Comparison of ENCODE assay signal across 21 cellular contexts in genomic region chr7:80372415-80372814, GRCh38.
DNase-seq lines count a peak whose midpoint lies in the region; ATAC-seq and TF ChIP-seq lines count a peak whose summit lies in the region.
"Had no signal": no experiment of that assay in that cellular context is flagged by ENCODE, and none has a peak within 500 bp of the region (broad histone marks: within the 10 kb centered on the region; RNA-seq: fewer than 3 reads in every experiment).

No MANE protein-coding gene starts in this region.

- no peaks in the 10 kb centered on the region for H3K9me3 ChIP-seq in ascending aorta
- no peaks in the 10 kb centered on the region for H3K9me3 ChIP-seq in CD4-positive, alpha-beta T cell (ENCODE audit: control insufficient read depth, low read length)

- H3K9me3 Mint-ChIP-seq in CD4-positive, alpha-beta T cell = peaks cover 2% of the 10 kb centered on the region
- H3K9me3 Mint-ChIP-seq: T-helper 1 cell treated with Interleukin-12 subunit alpha and Interleukin-12 subunit beta and Interleukin-4 antibody, amounts not matched to agents 30 μg/mL and 1 μg/mL, for 36 hours had no signal

- peaks cover 0 to 9% of the 10 kb centered on the region in 2 donors for H3K4me1 ChIP-seq in ascending aorta

- no peak overlapping the region for H3K27ac Mint-ChIP-seq in CD4-positive, alpha-beta T cell
- H3K27ac Mint-ChIP-seq: activated CD8-positive, alpha-beta T cell treated with anti-CD3 and anti-CD28 coated beads, Interleukin-2, amount 10 ng/mL, durations not matched to agents 7 days and 5 days; activated naive CD8-positive, alpha-beta T cell treated with anti-CD3 and anti-CD28 coated beads, Interleukin-2, amount 10 ng/mL, durations not matched to agents 7 days and 5 days; CD14-positive monocyte; effector memory CD8-positive, alpha-beta T cell; H9; T-helper 1 cell treated with Interleukin-12 subunit alpha and Interleukin-12 subunit beta and Interleukin-4 antibody, amounts not matched to agents 30 μg/mL and 1 μg/mL, for 36 hours had no signal

- no peaks in the 10 kb centered on the region for H3K27me3 ChIP-seq in ascending aorta
- no peaks in the 10 kb centered on the region for H3K27me3 ChIP-seq in CD4-positive, alpha-beta T cell (ENCODE audit: control insufficient read depth, insufficient read depth, low read length)

- POLR2A ChIA-PET in CD4-positive, alpha-beta T cell (lab: Charles Lee) = no interaction called here

- no peaks in the 10 kb centered on the region for H3K27me3 Mint-ChIP-seq in CD4-positive, alpha-beta T cell
- H3K27me3 Mint-ChIP-seq: activated naive CD8-positive, alpha-beta T cell treated with anti-CD3 and anti-CD28 coated beads, Interleukin-2, amount 10 ng/mL, durations not matched to agents 7 days and 5 days; effector memory CD8-positive, alpha-beta T cell had no signal

- H3K4me3 ChIP-seq in ascending aorta = no peak overlapping the region

- no peak for ATAC-seq in CD4-positive, alpha-beta T cell (ENCODE audit: poor library complexity)
- ATAC-seq: activated CD8-positive, alpha-beta T cell treated with anti-CD3 and anti-CD28 coated beads, Interleukin-2, amount 10 ng/mL, durations not matched to agents 7 days and 5 days; effector memory CD8-positive, alpha-beta T cell; left ventricle myocardium superior had no signal

- H3K4me3 Mint-ChIP-seq in CD4-positive, alpha-beta T cell = no peak overlapping the region
- H3K4me3 Mint-ChIP-seq: activated CD8-positive, alpha-beta T cell treated with anti-CD3 and anti-CD28 coated beads, Interleukin-2, amount 10 ng/mL, durations not matched to agents 7 days and 5 days; activated naive CD8-positive, alpha-beta T cell treated with anti-CD3 and anti-CD28 coated beads, Interleukin-2, amount 10 ng/mL, durations not matched to agents 7 days and 5 days; CD14-positive monocyte; effector memory CD8-positive, alpha-beta T cell; H9; T-helper 1 cell treated with Interleukin-12 subunit alpha and Interleukin-12 subunit beta and Interleukin-4 antibody, amounts not matched to agents 30 μg/mL and 1 μg/mL, for 36 hours had no signal

- no peak for TF ChIP-seq CTCF in ascending aorta (IDR thresholded peaks at IDR 0.05)
- no peak for TF ChIP-seq CTCF in CD4-positive, alpha-beta T cell (IDR thresholded peaks at IDR 0.05)

- no peaks in the 10 kb centered on the region for H3K36me3 Mint-ChIP-seq in CD4-positive, alpha-beta T cell (ENCODE audit: low read depth)
- H3K36me3 Mint-ChIP-seq: activated naive CD8-positive, alpha-beta T cell treated with anti-CD3 and anti-CD28 coated beads, Interleukin-2, amount 10 ng/mL, durations not matched to agents 7 days and 5 days; CD14-positive monocyte had no signal

- H3K4me1 Mint-ChIP-seq in CD4-positive, alpha-beta T cell (ENCODE audit: low read depth) = no peaks in the 10 kb centered on the region
- H3K4me1 Mint-ChIP-seq: activated naive CD8-positive, alpha-beta T cell treated with anti-CD3 and anti-CD28 coated beads, Interleukin-2, amount 10 ng/mL, durations not matched to agents 7 days and 5 days; CD14-positive monocyte had no signal

- intact Hi-C loops in ascending aorta (cut with DNase I) = no loop called here
- intact Hi-C loops in CD4-positive, alpha-beta T cell (cut with DNase I, micrococcal nuclease) = no loop called here

- CTCF ChIA-PET in CD4-positive, alpha-beta T cell (lab: Charles Lee) = no interaction called here

- peak; percentile 76 for DNase-seq in EL
- DNase-seq in NCI-H226 = peak; percentile 39
- DNase-seq in fibroblast of peridontal ligament (ENCODE audit: extremely low read depth) = peak; percentile 86
- DNase-seq in renal cortical epithelial cell (ENCODE audit: low read depth) = peak; percentile 22
- DNase-seq in nucleus accumbens (lab: John Stamatoyannopoulos, UW) = no peak
- DNase-seq in ascending aorta (ENCODE audit: low spot score in 2 of 2) = no peak
- no peak for DNase-seq in NAMALWA (ENCODE audit: low spot score)
- no peak for DNase-seq in CD4-positive, alpha-beta T cell
- DNase-seq: activated CD8-positive, alpha-beta T cell treated with anti-CD3 and anti-CD28 coated beads, Interleukin-2, amount 10 ng/mL, durations not matched to agents 7 days and 5 days; activated naive CD8-positive, alpha-beta T cell treated with anti-CD3 and anti-CD28 coated beads, Interleukin-2, amount 10 ng/mL, durations not matched to agents 7 days and 5 days; central memory CD4-positive, alpha-beta T cell; DMS153; effector memory CD8-positive, alpha-beta T cell; H9; Kasumi-1; left ventricle myocardium superior; NCI-H146; NCI-H446 treated with DMSO at 0.1 percent for 48 hours; WERI-Rb-1 had no signal

- no peaks in the 10 kb centered on the region for H3K36me3 ChIP-seq in ascending aorta
- H3K36me3 ChIP-seq: WERI-Rb-1 had no signal

- no peak overlapping the region for H3K27ac ChIP-seq in ascending aorta
- no peak overlapping the region for H3K27ac ChIP-seq in CD4-positive, alpha-beta T cell (ENCODE audit: low read depth, low read length)
- H3K27ac ChIP-seq: WERI-Rb-1 had no signal

Comparison
In these comparisons a context has a peak if more than half of its experiments do, and no peak if none do; other contexts are left out.
1. DNase-seq: peak in EL (single experiment), NCI-H226 (single experiment), fibroblast of peridontal ligament (single experiment) and renal cortical epithelial cell (single experiment); none in nucleus accumbens (0 of 56), ascending aorta (0 of 2), NAMALWA (single experiment) and CD4-positive, alpha-beta T cell (0 of 10).